25 cellular contexts compared by ENCODE assay signal in genomic region chr4:79248610-79249009, GRCh38.
DNase-seq lines count a peak whose midpoint lies in the region; ATAC-seq, FAIRE-seq and TF ChIP-seq lines count a peak whose summit lies in the region.
"Had no signal": no experiment of that assay in that cellular context is flagged by ENCODE, and none has a peak within 500 bp of the region (broad histone marks: within the 10 kb centered on the region; RNA-seq: fewer than 3 reads in every experiment).

No MANE protein-coding gene starts in this region.

- H2BK12ac ChIP-seq in mesenchymal stem cell (ENCODE audit: low read length in 2 of 2), result no peak overlapping the region

- H3K27ac Mint-ChIP-seq in activated T-helper 2 cell treated with anti-CD3 and anti-CD28 coated beads, Interferon-gamma antibody, Interleukin-2, Interleukin-4, amounts not matched to agents 10 μg/mL and 5 μg/mL and 100 μg/mL, durations not matched to agents 14 hours and 24 hours and 36 hours, result no peak overlapping the region
- H3K27ac Mint-ChIP-seq: B cell; CD4-positive, alpha-beta T cell; CD8-positive, alpha-beta memory T cell had no signal

- no peak overlapping the region for H2BK15ac ChIP-seq in mesenchymal stem cell (ENCODE audit: low read depth, poor library complexity, severe bottlenecking)

- H2AFZ ChIP-seq in GM12878 (ENCODE audit: control insufficient read depth, low read depth, low read length), result no peak overlapping the region
- no peak overlapping the region for H2AFZ ChIP-seq in mesenchymal stem cell (ENCODE audit: low read depth, low read length)

- H3K4ac ChIP-seq in mesenchymal stem cell (ENCODE audit: low read depth in 1 of 2, low read length in 2 of 2), result no peak overlapping the region

- peak overlapping the region; percentile 40 for H4K8ac ChIP-seq in mesenchymal stem cell (ENCODE audit: low read length)

- RAD21 ChIA-PET in GM12878 (lab: Charles Lee; ENCODE audit: unreplicated experiment), result interaction anchor here (0.8 to 4.5 kb wide), 9 partner anchors 12 to 204 kb away, joined by 3 to 47 read pairs (median 4); no protein-coding TSS in a partner anchor

- H3K4me2 ChIP-seq in GM12878 (ENCODE audit: control insufficient read depth, insufficient read depth) (no peak overlapping the region), mesenchymal stem cell (ENCODE audit: low read length, poor library complexity, severe bottlenecking) (no peak overlapping the region)
- H3K4me2 ChIP-seq: BLaER1 had no signal

- no peaks in the 10 kb centered on the region; a peak in 2 of 4 replicates for H3K27me3 ChIP-seq in GM12878 (replicated peaks in 1 of 2; ENCODE audit: control insufficient read depth in 2 of 2, insufficient read depth in 2 of 2, low read length in 1 of 2)
- H3K27me3 ChIP-seq in mesenchymal stem cell (ENCODE audit: control insufficient read depth in 1 of 2, insufficient read depth in 1 of 2, low read length in 2 of 2), result peaks cover 0 to 11% of the 10 kb centered on the region in 2 experiments
- no peaks in the 10 kb centered on the region for H3K27me3 ChIP-seq in sigmoid colon
- H3K27me3 ChIP-seq in suprapubic skin, result no peaks in the 10 kb centered on the region
- no peaks in the 10 kb centered on the region for H3K27me3 ChIP-seq in small intestine (ENCODE audit: control insufficient read depth in 2 of 2, insufficient read depth in 2 of 2, low read length in 2 of 2)
- H3K27me3 ChIP-seq: BLaER1 had no signal

- H3K18ac ChIP-seq in mesenchymal stem cell (ENCODE audit: low read depth in 1 of 2, low read length in 2 of 2), result no peak overlapping the region

- WGBS in GM12878 (ENCODE audit: insufficient coverage, insufficient replicate concordance, low lambda C conversion rate, missing lambda C conversion rate), result 3% methylated on average over 5 of the region's 5 CpGs
- 79% methylated on average over 5 of the region's 5 CpGs for WGBS in mesenchymal stem cell
- WGBS in sigmoid colon, 2 donors, result 93 to 94% methylated on average over 5 of the region's 5 CpGs
- WGBS in suprapubic skin, result 100% methylated on average over 2 of the region's 5 CpGs
- 86 to 90% (median 87%) methylated on average over 5 of the region's 5 CpGs for WGBS in small intestine, 3 donors

- no peak for TF ChIP-seq CTCF in GM12878 (IDR thresholded peaks at IDR 0.05 in 2 of 3, conservative IDR thresholded peaks at IDR 0.05 in 1 of 3; ENCODE audit: control insufficient read depth in 2 of 3, extremely low read depth in 1 of 3, insufficient read depth in 1 of 3, low read depth in 3 of 3, low read length in 3 of 3)
- no peak for TF ChIP-seq CTCF in sigmoid colon (IDR thresholded peaks at IDR 0.05)
- TF ChIP-seq CTCF in suprapubic skin (IDR thresholded peaks at IDR 0.05), result no peak

- peak; percentile 64 for DNase-seq in Right ventricle myocardium inferior (ENCODE audit: missing footprints)
- no peak for DNase-seq in left ventricle myocardium superior
- no peak for DNase-seq in GM12878 (ENCODE audit: low read depth, low spot score)
- DNase-seq in mesenchymal stem cell, result no peak
- DNase-seq in sigmoid colon, result peak; percentile 50
- DNase-seq in suprapubic skin (ENCODE audit: low spot score in 2 of 2), result no peak
- DNase-seq in small intestine, result no peak
- no peak for DNase-seq in activated T-helper 2 cell treated with anti-CD3 and anti-CD28 coated beads, Interferon-gamma antibody, Interleukin-2, Interleukin-4, amounts not matched to agents 10 μg/mL and 5 μg/mL and 100 μg/mL, durations not matched to agents 14 hours and 24 hours and 36 hours (ENCODE audit: low spot score)
- DNase-seq: CD4-positive, alpha-beta T cell; CD8-positive, alpha-beta memory T cell; DMS 273 treated with DMSO at 0.1 percent for 48 hours; DMS79; EL; GDM1; GOT3; H7; HCEC 1CT had no signal

- no peak overlapping the region for H3K9ac ChIP-seq in GM12878 (ENCODE audit: control insufficient read depth, insufficient read depth, low read length)
- no peak overlapping the region for H3K9ac ChIP-seq in mesenchymal stem cell (ENCODE audit: low read length)
- H3K9ac ChIP-seq: BLaER1 had no signal

- no peaks in the 10 kb centered on the region for H4K20me1 ChIP-seq in GM12878 (ENCODE audit: control insufficient read depth, insufficient read depth)
- H4K20me1 ChIP-seq: BLaER1 had no signal

- no peak overlapping the region for H2BK5ac ChIP-seq in mesenchymal stem cell (ENCODE audit: low read depth, low read length, poor library complexity, severe bottlenecking)

- H3K36me3 Mint-ChIP-seq in activated T-helper 2 cell treated with anti-CD3 and anti-CD28 coated beads, Interferon-gamma antibody, Interleukin-2, Interleukin-4, amounts not matched to agents 10 μg/mL and 5 μg/mL and 100 μg/mL, durations not matched to agents 14 hours and 24 hours and 36 hours (ENCODE audit: low read depth), result no peaks in the 10 kb centered on the region
- H3K36me3 Mint-ChIP-seq: CD8-positive, alpha-beta memory T cell had no signal

- intact Hi-C loops in Right ventricle myocardium inferior (cut with DNase I), result no loop called here
- intact Hi-C loops in left ventricle myocardium superior (cut with micrococcal nuclease), result no loop called here
- intact Hi-C loops in GM12878 (cut with micrococcal nuclease; ENCODE audit: unreplicated experiment), result loop anchor here (10.0 kb wide), 1 partner anchor 326 kb away; no protein-coding TSS in a partner anchor
- intact Hi-C loops in sigmoid colon (cut with DNase I), result no loop called here
- intact Hi-C loops in activated T-helper 2 cell treated with anti-CD3 and anti-CD28 coated beads, Interferon-gamma antibody, Interleukin-2, Interleukin-4, amounts not matched to agents 10 μg/mL and 5 μg/mL and 100 μg/mL, durations not matched to agents 14 hours and 24 hours and 36 hours (cut with micrococcal nuclease), result no loop called here

- H3K79me2 ChIP-seq in GM12878 (ENCODE audit: control insufficient read depth, insufficient read depth, low read length), result no peaks in the 10 kb centered on the region

- H3K4me1 Mint-ChIP-seq in activated T-helper 2 cell treated with anti-CD3 and anti-CD28 coated beads, Interferon-gamma antibody, Interleukin-2, Interleukin-4, amounts not matched to agents 10 μg/mL and 5 μg/mL and 100 μg/mL, durations not matched to agents 14 hours and 24 hours and 36 hours (ENCODE audit: low read depth), result no peaks in the 10 kb centered on the region
- H3K4me1 Mint-ChIP-seq: B cell; CD8-positive, alpha-beta memory T cell had no signal

- H3K23ac ChIP-seq in mesenchymal stem cell (ENCODE audit: low read length in 2 of 2), result no peak overlapping the region

- no peaks in the 10 kb centered on the region for H3K79me1 ChIP-seq in mesenchymal stem cell (replicated peaks; ENCODE audit: low read length, poor library complexity, severe bottlenecking)

- no peak for TF ChIP-seq RAD21 in GM12878 (IDR thresholded peaks at IDR 0.05; ENCODE audit: insufficient read depth, low read depth, low read length)

- no peak overlapping the region for H4K91ac ChIP-seq in mesenchymal stem cell (ENCODE audit: low read length)

- H3K36me3 ChIP-seq in GM12878 (ENCODE audit: control insufficient read depth in 2 of 2, insufficient read depth in 2 of 2, low read length in 1 of 2) (no peaks in the 10 kb centered on the region), mesenchymal stem cell (ENCODE audit: control insufficient read depth in 1 of 2, insufficient read depth in 2 of 2, low read depth in 1 of 2, low read length in 2 of 2) (peaks cover 0 to 3% of the 10 kb centered on the region in 2 experiments), sigmoid colon (no peaks in the 10 kb centered on the region), suprapubic skin (no peaks in the 10 kb centered on the region), small intestine (ENCODE audit: control insufficient read depth in 2 of 2, insufficient read depth in 2 of 2, low read length in 2 of 2) (no peaks in the 10 kb centered on the region)
- H3K36me3 ChIP-seq: BLaER1 had no signal

- SMC1A ChIA-PET in GM12878 (lab: Charles Lee; ENCODE audit: uncharacterized antibody, unreplicated experiment), result interaction anchor here (0.9 to 4.8 kb wide), 15 partner anchors 10 to 327 kb away, joined by 3 to 39 read pairs (median 5); no protein-coding TSS in a partner anchor

- H3K4me1 ChIP-seq in GM12878 (ENCODE audit: control insufficient read depth, insufficient read depth, low read length) (no peaks in the 10 kb centered on the region), mesenchymal stem cell (ENCODE audit: control insufficient read depth, insufficient read depth, low read depth, low read length) (peaks cover 12% of the 10 kb centered on the region), sigmoid colon (no peaks in the 10 kb centered on the region), suprapubic skin (no peaks in the 10 kb centered on the region), small intestine (ENCODE audit: control insufficient read depth in 2 of 2, insufficient read depth in 1 of 2, low read depth in 1 of 2, low read length in 1 of 2) (no peaks in the 10 kb centered on the region)
- H3K4me1 ChIP-seq: BLaER1 had no signal

- no peak overlapping the region for H2BK120ac ChIP-seq in mesenchymal stem cell (ENCODE audit: low read depth, low read length)

- H2AK5ac ChIP-seq in mesenchymal stem cell (ENCODE audit: low read length, severe bottlenecking), result no peak overlapping the region

- H3K27ac ChIP-seq in GM12878 (ENCODE audit: control insufficient read depth, insufficient read depth) (no peak overlapping the region), mesenchymal stem cell (ENCODE audit: low read length, poor library complexity, severe bottlenecking) (no peak overlapping the region), sigmoid colon (no peak overlapping the region), suprapubic skin (no peak overlapping the region), small intestine (ENCODE audit: low read depth in 1 of 2, low read length in 1 of 2) (no peak overlapping the region)
- H3K27ac ChIP-seq: 22Rv1, BLaER1, C4-2B had no signal

- no peak overlapping the region for H3K4me3 Mint-ChIP-seq in activated T-helper 2 cell treated with anti-CD3 and anti-CD28 coated beads, Interferon-gamma antibody, Interleukin-2, Interleukin-4, amounts not matched to agents 10 μg/mL and 5 μg/mL and 100 μg/mL, durations not matched to agents 14 hours and 24 hours and 36 hours (ENCODE audit: low read depth)
- H3K4me3 Mint-ChIP-seq: B cell; CD4-positive, alpha-beta T cell; CD8-positive, alpha-beta memory T cell had no signal

- TF ChIP-seq EP300 in GM12878 (IDR thresholded peaks at IDR 0.05; ENCODE audit: borderline replicate concordance in 1 of 2, control insufficient read depth in 1 of 2, low read depth in 2 of 2, low read length in 2 of 2) (no peak), sigmoid colon (IDR thresholded peaks at IDR 0.05) (no peak), suprapubic skin (IDR thresholded peaks at IDR 0.05) (no peak)

- no peaks in the 10 kb centered on the region for H3K9me3 Mint-ChIP-seq in activated T-helper 2 cell treated with anti-CD3 and anti-CD28 coated beads, Interferon-gamma antibody, Interleukin-2, Interleukin-4, amounts not matched to agents 10 μg/mL and 5 μg/mL and 100 μg/mL, durations not matched to agents 14 hours and 24 hours and 36 hours
- H3K9me3 Mint-ChIP-seq: CD4-positive, alpha-beta T cell had no signal

- H3K14ac ChIP-seq in mesenchymal stem cell (ENCODE audit: low read length in 2 of 2), result no peak overlapping the region

- no peak for FAIRE-seq in GM12878 (lab: Jason Lieb, UNC)
- FAIRE-seq in small intestine (lab: Jason Lieb, UNC), result no peak
- FAIRE-seq: A204.1, D721Med, GM12891, GM18507 had no signal

- CTCF ChIA-PET in GM12878 (lab: Yijun Ruan, JAX), result interaction anchor here (0.7 to 1.5 kb wide), 11 partner anchors 12 to 323 kb away, joined by 3 to 11 read pairs (median 3); no protein-coding TSS in a partner anchor

- ATAC-seq in Right ventricle myocardium inferior (no peak), left ventricle myocardium superior (no peak), GM12878 (peak; percentile 11)

- no peaks in the 10 kb centered on the region for H3K27me3 Mint-ChIP-seq in activated T-helper 2 cell treated with anti-CD3 and anti-CD28 coated beads, Interferon-gamma antibody, Interleukin-2, Interleukin-4, amounts not matched to agents 10 μg/mL and 5 μg/mL and 100 μg/mL, durations not matched to agents 14 hours and 24 hours and 36 hours (ENCODE audit: low read depth)

- H3K9me3 ChIP-seq in GM12878 (replicated peaks; ENCODE audit: control insufficient read depth, insufficient read depth, low read length) (no peaks in the 10 kb centered on the region), mesenchymal stem cell (ENCODE audit: control insufficient read depth, low read length) (no peaks in the 10 kb centered on the region), sigmoid colon (no peaks in the 10 kb centered on the region), suprapubic skin (no peaks in the 10 kb centered on the region), small intestine (ENCODE audit: control insufficient read depth, low read depth) (no peaks in the 10 kb centered on the region)

- in situ Hi-C loops in GM12878 (cut with MboI), result no loop called here

- BruUV-seq in GM12878 (replicated peaks; lab: Mats Ljungman, UMichigan), result no TSS peak

- POLR2A ChIA-PET in GM12878 (lab: Charles Lee), result interaction anchor here (1.5 kb wide), 1 partner anchor 14 kb away, joined by 4 read pairs; no protein-coding TSS in a partner anchor

- H3K4me3 ChIP-seq in GM12878 (no peak overlapping the region), mesenchymal stem cell (ENCODE audit: insufficient read depth in 1 of 2, low read depth in 1 of 2, low read length in 2 of 2) (no peak overlapping the region), sigmoid colon (no peak overlapping the region), suprapubic skin (no peak overlapping the region), small intestine (ENCODE audit: low read depth in 1 of 2, low read length in 2 of 2) (no peak overlapping the region)
- H3K4me3 ChIP-seq: BLaER1 had no signal

- TF ChIP-seq POLR2A in GM12878 (IDR thresholded peaks at IDR 0.05; ENCODE audit: low read depth, low read length) (no peak), sigmoid colon (IDR thresholded peaks at IDR 0.05) (no peak), suprapubic skin (IDR thresholded peaks at IDR 0.05) (no peak)

Comparison
In these comparisons a context has a peak if more than half of its experiments do, and no peak if none do; other contexts are left out.
1. DNase-seq: peak in Right ventricle myocardium inferior (single experiment) and sigmoid colon (single experiment); none in left ventricle myocardium superior (single experiment), GM12878 (single experiment), mesenchymal stem cell (single experiment), suprapubic skin (0 of 2), small intestine (single experiment) and activated T-helper 2 cell treated with anti-CD3 and anti-CD28 coated beads, Interferon-gamma antibody, Interleukin-2, Interleukin-4, amounts not matched to agents 10 μg/mL and 5 μg/mL and 100 μg/mL, durations not matched to agents 14 hours and 24 hours and 36 hours (single experiment).